ENCODE assay signal across 32 cellular contexts in genomic region chr7:147611402-147611801, GRCh38.
"Had no signal": no experiment of that assay in that cellular context is flagged by ENCODE, and none has a peak within 500 bp of the region (broad histone marks: within the 10 kb centered on the region; RNA-seq: fewer than 3 reads in every experiment).

No MANE protein-coding gene starts in this region.

- H3K9me3 Mint-ChIP-seq: activated B cell treated with CpG ODN at 0.5 μM for 24 hours, brain had no signal

- H3K4me1 Mint-ChIP-seq: activated B cell treated with CpG ODN at 0.5 μM for 24 hours; activated CD8-positive, alpha-beta memory T cell treated with anti-CD3 and anti-CD28 coated beads, Interleukin-2, amount 10 ng/mL, durations not matched to agents 7 days and 5 days; activated naive CD4-positive, alpha-beta T cell treated with anti-CD3 and anti-CD28 coated beads, Interleukin-2, amount 10 ng/mL, durations not matched to agents 7 days and 5 days; activated naive CD8-positive, alpha-beta T cell treated with anti-CD3 and anti-CD28 coated beads, Interleukin-2, amount 50 U/mL, for 24 hours; IgD-negative memory B cell; T-cell; T-helper 17 cell had no signal

- H3K36me3 Mint-ChIP-seq: activated CD4-positive, alpha-beta memory T cell treated with anti-CD3 and anti-CD28 coated beads for 36 hours; activated CD8-positive, alpha-beta memory T cell treated with anti-CD3 and anti-CD28 coated beads, Interleukin-2, amount 10 ng/mL, durations not matched to agents 7 days and 5 days; activated naive CD4-positive, alpha-beta T cell treated with anti-CD3 and anti-CD28 coated beads, Interleukin-2, amount 10 ng/mL, durations not matched to agents 7 days and 5 days; activated naive CD8-positive, alpha-beta T cell; brain; T-cell had no signal

- H3K27me3 Mint-ChIP-seq: activated B cell treated with CpG ODN at 0.5 μM for 24 hours; activated CD4-positive, alpha-beta memory T cell treated with anti-CD3 and anti-CD28 coated beads for 36 hours; activated CD8-positive, alpha-beta memory T cell treated with anti-CD3 and anti-CD28 coated beads, Interleukin-2, amount 10 ng/mL, durations not matched to agents 7 days and 5 days; activated naive CD4-positive, alpha-beta T cell treated with anti-CD3 and anti-CD28 coated beads, Interleukin-2, amount 10 ng/mL, durations not matched to agents 7 days and 5 days; activated naive CD8-positive, alpha-beta T cell; activated naive CD8-positive, alpha-beta T cell treated with anti-CD3 and anti-CD28 coated beads, Interleukin-2, amount 50 U/mL, for 24 hours; brain; IgD-negative memory B cell; T-cell; T-helper 17 cell had no signal

- H3K4me3 Mint-ChIP-seq: activated B cell treated with CpG ODN at 0.5 μM for 24 hours; activated CD4-positive, alpha-beta memory T cell treated with anti-CD3 and anti-CD28 coated beads for 36 hours; activated CD8-positive, alpha-beta memory T cell treated with anti-CD3 and anti-CD28 coated beads, Interleukin-2, amount 10 ng/mL, durations not matched to agents 7 days and 5 days; activated naive CD4-positive, alpha-beta T cell treated with anti-CD3 and anti-CD28 coated beads, Interleukin-2, amount 10 ng/mL, durations not matched to agents 7 days and 5 days; activated naive CD8-positive, alpha-beta T cell; activated naive CD8-positive, alpha-beta T cell treated with anti-CD3 and anti-CD28 coated beads, Interleukin-2, amount 50 U/mL, for 24 hours; brain; IgD-negative memory B cell; T-cell; T-helper 17 cell had no signal

- DNase-seq: activated B cell treated with CpG ODN at 0.5 μM for 24 hours; activated CD4-positive, alpha-beta memory T cell treated with anti-CD3 and anti-CD28 coated beads for 36 hours; activated CD4-positive, alpha-beta T cell treated with anti-CD3 and anti-CD28 coated beads for 4 hours; activated CD4-positive, alpha-beta T cell treated with anti-CD3 and anti-CD28 coated beads, Interleukin-2, amount 50 U/mL, for 1 hour; activated CD4-positive, CD25-positive, alpha-beta regulatory T cell treated with anti-CD3 and anti-CD28 coated beads, Interleukin-2, amount 50 U/mL, for 72 hours; activated CD8-positive, alpha-beta memory T cell treated with anti-CD3 and anti-CD28 coated beads for 24 hours; activated CD8-positive, alpha-beta memory T cell treated with anti-CD3 and anti-CD28 coated beads, Interleukin-2, amount 10 ng/mL, durations not matched to agents 7 days and 5 days; activated CD8-positive, alpha-beta memory T cell treated with anti-CD3 and anti-CD28 coated beads, Interleukin-2, amount 50 U/mL, for 48 hours; activated effector memory CD4-positive, alpha-beta T cell treated with Interleukin-2 at 50 U/mL for 16 hours; activated naive CD4-positive, alpha-beta T cell treated with anti-CD3 and anti-CD28 coated beads, Interleukin-2, amount 10 ng/mL, durations not matched to agents 7 days and 5 days; activated naive CD8-positive, alpha-beta T cell treated with anti-CD3 and anti-CD28 coated beads, Interleukin-2, amount 50 U/mL, for 24 hours; activated T-cell treated with anti-CD3 and anti-CD28 coated beads, Interleukin-2, amount 50 U/mL, for 48 hours; caudate nucleus; Karpas-422; KBM-7; NCI-H1105 treated with DMSO at 0.1 percent for 48 hours; NCI-H146; NCI-H187; NCI-H2029 treated with DMSO at 0.1 percent for 48 hours; NCI-H226; NCI-H446 treated with DMSO at 0.1 percent for 48 hours; PC-3; Peyer's patch; RPMI8226; SHP77 treated with DMSO at 0.1 percent for 48 hours; SK-N-SH; T-cell; T-helper 17 cell; T-helper 9 cell had no signal

- H3K27ac Mint-ChIP-seq: activated B cell treated with CpG ODN at 0.5 μM for 24 hours; activated CD4-positive, alpha-beta memory T cell treated with anti-CD3 and anti-CD28 coated beads for 36 hours; activated CD8-positive, alpha-beta memory T cell treated with anti-CD3 and anti-CD28 coated beads, Interleukin-2, amount 10 ng/mL, durations not matched to agents 7 days and 5 days; activated naive CD4-positive, alpha-beta T cell treated with anti-CD3 and anti-CD28 coated beads, Interleukin-2, amount 10 ng/mL, durations not matched to agents 7 days and 5 days; activated naive CD8-positive, alpha-beta T cell; activated naive CD8-positive, alpha-beta T cell treated with anti-CD3 and anti-CD28 coated beads, Interleukin-2, amount 50 U/mL, for 24 hours; IgD-negative memory B cell; T-cell; T-helper 17 cell had no signal
